Comparison of ENCODE assay signal across 8 cellular contexts in genomic region chr1:161226320-161226711, GRCh38. TPM values are rescaled to one million over a fixed set of nuclear protein-coding genes. Genes with fewer than 3 reads are reported as not detected.
DNase-seq lines count a peak whose midpoint lies in the region; ATAC-seq and TF ChIP-seq lines count a peak whose summit lies in the region.

No MANE protein-coding gene starts in this region.

- peak overlapping the region; percentile 85 for H3K4me2 ChIP-seq in mesendoderm (ENCODE audit: low read length)

- H3K27ac Mint-ChIP-seq in MCF 10A (ENCODE audit: low read depth, unreplicated experiment) = peak overlapping the region; percentile 88

- ATAC-seq in HG03439 (IDR thresholded peaks at IDR 0.05; ENCODE audit: unreplicated experiment) = peak; percentile 1
- no peak for ATAC-seq in GM21717 (IDR thresholded peaks at IDR 0.05; ENCODE audit: unreplicated experiment)

- peak overlapping the region; percentile 81 for H2BK5ac ChIP-seq in mesendoderm (ENCODE audit: low read length)

- no CpG with 5 or more reads among the region's 15 CpGs for WGBS in mesendoderm (ENCODE audit: extremely low coverage, insufficient coverage, low lambda C conversion rate)

- H3K27ac ChIP-seq in A673 (ENCODE audit: low read depth, low read length, poor library complexity, severe bottlenecking) (peak overlapping the region; percentile 68), mesendoderm (ENCODE audit: low read depth, low read length) (no peak overlapping the region)

- H3K79me1 ChIP-seq in mesendoderm (ENCODE audit: low read length) = no peaks in the 10 kb centered on the region

- CTCF ChIA-PET in A673 (lab: Charles Lee) = interaction anchor here (0.5 to 1.7 kb wide), 13 partner anchors 12 to 545 kb away, joined by 3 to 28 read pairs (median 7); partner anchors contain the start of genes ADAMTS4, KLHDC9, NDUFS2 and PPOX
- CTCF ChIA-PET in MCF 10A (lab: Yijun Ruan, JAX) = interaction anchor here (0.5 to 18.5 kb wide), 58 partner anchors 9 to 969 kb away, joined by 3 to 444 read pairs (median 5); partner anchors contain the start of genes ADAMTS4, CFAP126, FCER1G and NDUFS2

- no peaks in the 10 kb centered on the region for H3K27me3 Mint-ChIP-seq in MCF 10A (ENCODE audit: insufficient read depth, unreplicated experiment)

- no peaks in the 10 kb centered on the region for H3K79me2 ChIP-seq in mesendoderm (ENCODE audit: control insufficient read depth, insufficient read depth, low read length)

- TF ChIP-seq CTCF in A673 (conservative IDR thresholded peaks at IDR 0.05; ENCODE audit: low read depth, low read length) (no peak), MCF 10A (IDR thresholded peaks at IDR 0.05; ENCODE audit: unreplicated experiment) (no peak)

- no peaks in the 10 kb centered on the region for H3K9me3 Mint-ChIP-seq in MCF 10A (ENCODE audit: unreplicated experiment)

- no peak overlapping the region for H2BK120ac ChIP-seq in mesendoderm (ENCODE audit: low read depth, low read length)

- H3K27me3 ChIP-seq in A673 (replicated peaks; ENCODE audit: insufficient read depth, low read depth, low read length, poor library complexity) (no peaks in the 10 kb centered on the region), mesendoderm (ENCODE audit: insufficient read depth, low read length, poor library complexity) (no peaks in the 10 kb centered on the region)

- H4K5ac ChIP-seq in mesendoderm (ENCODE audit: low read length) = no peak overlapping the region

- peaks cover 22% of the 10 kb centered on the region for H3K4me1 Mint-ChIP-seq in MCF 10A (ENCODE audit: insufficient read depth, unreplicated experiment)

- peaks cover 18% of the 10 kb centered on the region for H3K4me1 ChIP-seq in A673 (ENCODE audit: insufficient read depth, low read length, poor library complexity, severe bottlenecking)
- peaks cover 3% of the 10 kb centered on the region for H3K4me1 ChIP-seq in mesendoderm (ENCODE audit: control insufficient read depth, low read depth, low read length)

- DNase-seq in A673 (ENCODE audit: low spot score) (no peak), MCF 10A (ENCODE audit: unreplicated experiment) (peak; percentile 27), mesendoderm (no peak), NCI-H2107 (lab: John Stamatoyannopoulos, UW) (no peak), KG1 (lab: John Stamatoyannopoulos, UW) (no peak)
- DNase-seq in central memory CD4-positive, alpha-beta T cell = no peak

- H3K4ac ChIP-seq in mesendoderm (ENCODE audit: low read depth, low read length) = no peak overlapping the region

- H3K9me3 ChIP-seq in A673 (ENCODE audit: low read depth, low read length, poor library complexity, severe bottlenecking) = no peaks in the 10 kb centered on the region

- H2AK5ac ChIP-seq in mesendoderm (ENCODE audit: low read length) = no peak overlapping the region

- H3K4me3 Mint-ChIP-seq in MCF 10A (ENCODE audit: unreplicated experiment) = peak overlapping the region; percentile 90

- no peak overlapping the region for H2BK15ac ChIP-seq in mesendoderm (replicated peaks; ENCODE audit: low read depth)

- peak overlapping the region; percentile 84 for H3K9ac ChIP-seq in mesendoderm (ENCODE audit: low read length)

- H3K4me3 ChIP-seq in A673 (ENCODE audit: low read depth, low read length, poor library complexity, severe bottlenecking) (peak overlapping the region; percentile 78), mesendoderm (ENCODE audit: low read length) (peak overlapping the region; percentile 83)

- H3K18ac ChIP-seq in mesendoderm (ENCODE audit: low read length) = peak overlapping the region; percentile 61

- peak overlapping the region; percentile 60 for H4K8ac ChIP-seq in mesendoderm (ENCODE audit: low read depth, low read length)

- POLR2A ChIA-PET in A673 (lab: Charles Lee; ENCODE audit: low non-redundant PET) = no interaction called here
- POLR2A ChIA-PET in MCF 10A (lab: Yijun Ruan, JAX) = interaction anchor here (0.6 to 6.8 kb wide), 30 partner anchors 9 to 1129 kb away, joined by 3 to 81 read pairs (median 4); partner anchors contain the start of genes ADAMTS4, B4GALT3, DEDD and F11R

- peaks cover 16% of the 10 kb centered on the region for H3K36me3 ChIP-seq in A673 (ENCODE audit: insufficient read depth, low read length, poor library complexity, severe bottlenecking)
- no peaks in the 10 kb centered on the region for H3K36me3 ChIP-seq in mesendoderm (ENCODE audit: control insufficient read depth, insufficient read depth, low read length)

- peak overlapping the region; percentile 96 for H3K56ac ChIP-seq in mesendoderm (ENCODE audit: low read length)

- H3K36me3 Mint-ChIP-seq in MCF 10A (ENCODE audit: insufficient read depth, unreplicated experiment) = peaks cover 22% of the 10 kb centered on the region

- TSS peak; percentile 40 for BruUV-seq in A673 (replicated peaks; lab: Mats Ljungman, UMichigan)
- no TSS peak for BruUV-seq in MCF 10A (replicated peaks; lab: Mats Ljungman, UMichigan)

- intact Hi-C loops in A673 (cut with micrococcal nuclease; ENCODE audit: unreplicated experiment) (loop anchor here (5.0 kb wide), 1 partner anchor 156 kb away; no protein-coding TSS in a partner anchor), MCF 10A (cut with micrococcal nuclease) (loop anchor here (10.0 kb wide), 1 partner anchor 508 kb away; no protein-coding TSS in a partner anchor)

- H3K23ac ChIP-seq in mesendoderm (ENCODE audit: low read length) = no peak overlapping the region

RNA-seq across cellular contexts. Expression of gene TOMM40L, which starts 0.5 kb away (rescaled TPM):
- total RNA-seq in A673 (2021) = 14.0 TPM in 2 replicates
- 10.0 and 12.3 TPM in 2 replicates for total RNA-seq in MCF 10A (2022)
- 12.4 TPM for polyA plus RNA-seq in mesendoderm (2013, experiment 1 of 2)
- 12.1 TPM for polyA plus RNA-seq in mesendoderm (2013, experiment 2 of 2)

RNA-seq across cellular contexts. Expression of gene APOA2, which starts 2.9 kb away (rescaled TPM):
- total RNA-seq in A673 (2021) (not detected in 2 replicates), MCF 10A (2022) (not detected in 2 replicates)
- polyA plus RNA-seq in mesendoderm (2013, experiment 1 of 2) = 0.60 TPM
- 0.50 TPM for polyA plus RNA-seq in mesendoderm (2013, experiment 2 of 2)

RNA-seq across cellular contexts. Expression of gene FCER1G, which starts 11.2 kb away (rescaled TPM):
- total RNA-seq in A673 (2021) = 1.2 and 1.5 TPM in 2 replicates
- 1.0 and 2.1 TPM in 2 replicates for total RNA-seq in MCF 10A (2022)
- polyA plus RNA-seq in mesendoderm (2013, experiment 1 of 2) = 0.56 TPM
- polyA plus RNA-seq in mesendoderm (2013, experiment 2 of 2) = 0.80 TPM

RNA-seq across cellular contexts. Expression of gene NR1I3, which starts 11.7 kb away (rescaled TPM):
- total RNA-seq in A673 (2021) (not detected in 2 replicates), MCF 10A (2022) (not detected in 2 replicates)
- not detected for polyA plus RNA-seq in mesendoderm (2013, experiment 1 of 2)
- not detected for polyA plus RNA-seq in mesendoderm (2013, experiment 2 of 2)

RNA-seq across cellular contexts. Expression of gene NDUFS2, which starts 24.1 kb away (rescaled TPM):
- 123 and 133 TPM in 2 replicates for total RNA-seq in A673 (2021)
- 139 and 149 TPM in 2 replicates for total RNA-seq in MCF 10A (2022)
- 35.6 TPM for polyA plus RNA-seq in mesendoderm (2013, experiment 1 of 2)
- 35.4 TPM for polyA plus RNA-seq in mesendoderm (2013, experiment 2 of 2)
